Comparison of ENCODE assay signal across 8 cellular contexts in the genomic region with DNA sequence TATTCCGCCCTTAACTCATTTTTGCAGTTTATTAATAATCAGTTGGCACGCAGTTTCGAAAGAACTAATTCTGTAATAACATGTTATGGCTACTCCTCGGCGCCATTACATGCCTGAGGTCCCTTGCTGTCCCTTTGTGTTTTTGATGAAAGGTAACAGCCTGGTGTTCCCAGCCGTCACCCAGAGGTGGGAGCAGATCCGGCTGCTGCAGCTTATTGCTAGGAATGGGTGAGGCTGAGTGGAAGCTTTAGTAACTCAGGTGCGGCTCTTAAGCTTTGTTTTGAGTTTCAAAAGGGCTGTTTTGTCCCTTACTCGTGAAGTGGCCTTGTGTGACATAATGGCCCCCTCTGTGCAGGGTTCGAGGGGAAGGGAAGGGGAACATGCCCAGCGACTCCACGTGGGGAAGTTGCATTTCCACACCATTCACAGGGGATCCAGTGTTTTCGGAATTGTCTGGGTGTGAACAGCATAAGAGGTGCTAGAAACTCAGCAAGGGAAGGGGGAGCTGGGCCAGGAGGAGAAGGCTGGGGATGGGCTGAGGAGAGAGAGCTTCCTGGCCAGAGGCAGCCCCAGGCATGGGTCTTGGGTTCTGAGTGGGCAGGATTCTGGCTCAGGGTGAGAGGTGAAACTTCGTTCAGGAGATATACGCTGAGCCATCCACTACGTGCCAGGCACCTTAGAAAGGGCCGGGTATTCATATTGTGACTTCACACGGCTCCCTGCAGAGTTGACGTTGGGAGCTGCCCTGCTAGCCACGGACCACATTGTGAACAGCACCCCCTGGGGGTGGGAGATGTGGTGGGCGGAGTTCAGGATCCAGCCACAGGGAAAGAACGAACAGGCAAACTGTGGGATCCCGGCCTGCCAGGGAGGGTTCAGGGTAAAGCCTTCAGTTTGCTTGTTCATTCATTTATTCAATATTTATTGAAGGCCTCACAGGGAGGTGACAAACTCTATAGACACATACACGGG.
DNase-seq lines count a peak whose midpoint lies in the region; ATAC-seq and TF ChIP-seq lines count a peak whose summit lies in the region.

No MANE protein-coding gene starts in this region.

- DNase-seq in Calu3, result peak; percentile 39
- peak; percentile 81 for DNase-seq in HuH-7.5 (ENCODE audit: low spot score)
- DNase-seq in activated CD4-positive, alpha-beta memory T cell treated with anti-CD3 and anti-CD28 coated beads for 36 hours, result peak; percentile 38
- peak; percentile 76 for DNase-seq in left cardiac atrium
- DNase-seq in stimulated activated CD4-positive, alpha-beta T cell treated with anti-CD3 and anti-CD28 coated beads, Interleukin-15, amount 100 ng/mL, for 24 hours, result peak; percentile 52
- no peak for DNase-seq in A172 (ENCODE audit: low spot score)

- H3K4me1 Mint-ChIP-seq in Calu3 (ENCODE audit: low read depth, unreplicated experiment), result no peaks in the 10 kb centered on the region
- H3K4me1 Mint-ChIP-seq in activated CD4-positive, alpha-beta memory T cell treated with anti-CD3 and anti-CD28 coated beads for 36 hours (ENCODE audit: low read depth), result no peaks in the 10 kb centered on the region

- no peak for TF ChIP-seq CTCF in Calu3 (IDR thresholded peaks at IDR 0.05; ENCODE audit: unreplicated experiment)

- CTCF ChIA-PET in Calu3 (lab: Charles Lee), result no interaction called here
- CTCF ChIA-PET in activated CD4-positive, alpha-beta memory T cell treated with anti-CD3 and anti-CD28 coated beads for 36 hours (lab: Charles Lee), result interaction anchor here (1.2 kb wide), 1 partner anchor 92 kb away, joined by 3 read pairs; no protein-coding TSS in a partner anchor

- ATAC-seq in left cardiac atrium (peak; percentile 50 to 58), GM21360 (IDR thresholded peaks at IDR 0.05; ENCODE audit: unreplicated experiment) (no peak), GM19463 (IDR thresholded peaks at IDR 0.05; ENCODE audit: unreplicated experiment) (no peak)

- H3K27me3 Mint-ChIP-seq in Calu3 (ENCODE audit: unreplicated experiment), result peaks cover 22% of the 10 kb centered on the region
- peaks cover 9% of the 10 kb centered on the region for H3K27me3 Mint-ChIP-seq in activated CD4-positive, alpha-beta memory T cell treated with anti-CD3 and anti-CD28 coated beads for 36 hours

- H3K27ac Mint-ChIP-seq in Calu3 (ENCODE audit: unreplicated experiment), result no peak overlapping the region
- H3K27ac Mint-ChIP-seq in activated CD4-positive, alpha-beta memory T cell treated with anti-CD3 and anti-CD28 coated beads for 36 hours, result no peak overlapping the region

- no peaks in the 10 kb centered on the region for H3K36me3 Mint-ChIP-seq in Calu3 (ENCODE audit: insufficient read depth, unreplicated experiment)
- H3K36me3 Mint-ChIP-seq in activated CD4-positive, alpha-beta memory T cell treated with anti-CD3 and anti-CD28 coated beads for 36 hours, result no peaks in the 10 kb centered on the region

- H3K9me3 Mint-ChIP-seq in Calu3 (ENCODE audit: low read depth, unreplicated experiment), result no peaks in the 10 kb centered on the region
- H3K9me3 Mint-ChIP-seq in activated CD4-positive, alpha-beta memory T cell treated with anti-CD3 and anti-CD28 coated beads for 36 hours, result no peaks in the 10 kb centered on the region

- BruUV-seq in Calu3 (replicated peaks; lab: Mats Ljungman, UMichigan), result no TSS peak

- intact Hi-C loops in Calu3 (cut with micrococcal nuclease; ENCODE audit: unreplicated experiment) (no loop called here), left cardiac atrium (cut with DNase I) (loop anchor here in 1 of 2 donors (1.0 kb wide), 1 partner anchor 110 kb away; a partner anchor contains a TSS)
- intact Hi-C loops in activated CD4-positive, alpha-beta memory T cell treated with anti-CD3 and anti-CD28 coated beads for 36 hours (cut with micrococcal nuclease), result no loop called here

- POLR2A ChIA-PET in activated CD4-positive, alpha-beta memory T cell treated with anti-CD3 and anti-CD28 coated beads for 36 hours (lab: Charles Lee), result no interaction called here

- no peak overlapping the region for H3K4me3 Mint-ChIP-seq in Calu3 (ENCODE audit: low read depth, unreplicated experiment)
- H3K4me3 Mint-ChIP-seq in activated CD4-positive, alpha-beta memory T cell treated with anti-CD3 and anti-CD28 coated beads for 36 hours, result no peak overlapping the region

Comparison
In these comparisons a context has a peak if more than half of its experiments do, and no peak if none do; other contexts are left out.
1. ATAC-seq: peak in left cardiac atrium (2 of 2); none in GM21360 (single experiment) and GM19463 (single experiment).